Comparison of ENCODE assay signal across 14 cellular contexts in genomic region chr12:105369014-105369413, GRCh38. TPM values are rescaled to one million over a fixed set of nuclear protein-coding genes. Genes with fewer than 3 reads are reported as not detected.
DNase-seq lines count a peak whose midpoint lies in the region; ATAC-seq and TF ChIP-seq lines count a peak whose summit lies in the region.
"Had no signal": no experiment of that assay in that cellular context is flagged by ENCODE, and none has a peak within 500 bp of the region (broad histone marks: within the 10 kb centered on the region; RNA-seq: fewer than 3 reads in every experiment).

No MANE protein-coding gene starts in this region.

- WGBS in transverse colon (ENCODE audit: low coverage in 1 of 2), 2 donors, result 53 to 55% methylated on average over 3 of the region's 3 CpGs

- H3K4me3 Mint-ChIP-seq in GM23338, result no peak overlapping the region

- H3K4me3 ChIP-seq in GM23338 (no peak overlapping the region), astrocyte of the cerebellum (ENCODE audit: low read depth, low read length) (no peak overlapping the region), transverse colon (no peak overlapping the region)
- H3K4me3 ChIP-seq: left lung had no signal

- H3K27me3 Mint-ChIP-seq in GM23338 (ENCODE audit: insufficient read depth, low read depth, poor library complexity), result no peaks in the 10 kb centered on the region

- H3K4me2 ChIP-seq in GM23338, result no peak overlapping the region
- H3K4me2 ChIP-seq: KMS-11 had no signal

- no peaks in the 10 kb centered on the region for H3K27me3 ChIP-seq in GM23338 (ENCODE audit: insufficient read depth)
- H3K27me3 ChIP-seq in transverse colon, result no peaks in the 10 kb centered on the region
- H3K27me3 ChIP-seq: left lung, neutrophil had no signal

- H3F3A ChIP-seq in GM23338 (replicated peaks; ENCODE audit: low read depth), result no peaks in the 10 kb centered on the region

- H3K36me3 ChIP-seq in GM23338 (ENCODE audit: insufficient read depth) (no peaks in the 10 kb centered on the region; the same call in 1 of the 2 replicates), transverse colon (no peaks in the 10 kb centered on the region)
- H3K36me3 ChIP-seq: left lung, neutrophil had no signal

- H3K4me1 ChIP-seq in GM23338 (ENCODE audit: insufficient read depth) (peaks cover 10% of the 10 kb centered on the region; the same call in 1 of the 2 replicates), transverse colon (no peaks in the 10 kb centered on the region)
- H3K4me1 ChIP-seq: left lung had no signal

- H3K9me2 ChIP-seq in GM23338 (ENCODE audit: insufficient read depth), result no peaks in the 10 kb centered on the region

- peaks cover 3% of the 10 kb centered on the region; the same call in 1 of the 3 replicates for H3K36me3 Mint-ChIP-seq in GM23338 (ENCODE audit: low read depth)

- in situ Hi-C loops in astrocyte of the cerebellum (cut with HindIII; ENCODE audit: low sequenced_read_pairs) (no loop called here), transverse colon (cut with MboI; ENCODE audit: low pct_ligation_motif_present in 1 of 4, low pct_unique_long_range_greater_than_20kb in 1 of 4, low sequenced_read_pairs in 3 of 4) (no loop called here), GM13976 (cut with MboI; ENCODE audit: low sequenced_read_pairs, unreplicated experiment) (no loop called here)

- peaks cover 14% of the 10 kb centered on the region for H3K4me1 Mint-ChIP-seq in GM23338

- H4K20me1 ChIP-seq in GM23338 (replicated peaks; ENCODE audit: insufficient read depth), result no peaks in the 10 kb centered on the region

- TF ChIP-seq EP300 in transverse colon (IDR thresholded peaks at IDR 0.05; ENCODE audit: low read depth), result no peak

- H3K9me3 ChIP-seq in transverse colon, result no peaks in the 10 kb centered on the region
- H3K9me3 ChIP-seq: left lung, neutrophil had no signal

- H3K27ac ChIP-seq in GM23338 (ENCODE audit: low read depth), result peak overlapping the region; percentile 10; the same call in 1 of the 2 replicates
- H3K27ac ChIP-seq in transverse colon, result no peak overlapping the region
- H3K27ac ChIP-seq: KMS-11, left lung, neutrophil had no signal

- TF ChIP-seq CTCF in GM23338 (conservative IDR thresholded peaks at IDR 0.05; ENCODE audit: low read depth in 2 of 2) (no peak), astrocyte of the cerebellum (IDR thresholded peaks at IDR 0.05; ENCODE audit: low read depth, low read length, missing control alignments) (peak; percentile 32), transverse colon (IDR thresholded peaks at IDR 0.05) (no peak), GM13976 (IDR thresholded peaks at IDR 0.05; ENCODE audit: borderline replicate concordance, control extremely low read depth, extremely low read depth, insufficient read depth, missing control alignments) (no peak)

- H3K9me3 Mint-ChIP-seq in GM23338, result no peaks in the 10 kb centered on the region

- no peak overlapping the region for H2AFZ ChIP-seq in GM23338

- H3K79me2 ChIP-seq in GM23338 (replicated peaks; ENCODE audit: insufficient read depth), result no peaks in the 10 kb centered on the region

- no peak for TF ChIP-seq POLR2A in transverse colon (IDR thresholded peaks at IDR 0.05)
- no peak for TF ChIP-seq POLR2A in erythroblast (IDR thresholded peaks at IDR 0.05; ENCODE audit: low read length)

- no peak for ATAC-seq in GM23338
- ATAC-seq: HCT116, left lung had no signal

- intact Hi-C loops in transverse colon (cut with DNase I; ENCODE audit: low total_unique reads), result no loop called here

- DNase-seq in AG08396 (ENCODE audit: low spot score), result peak; percentile 42
- no peak for DNase-seq in GM23338 (ENCODE audit: low spot score)
- peak; percentile 28 for DNase-seq in astrocyte of the cerebellum (ENCODE audit: low read depth)
- DNase-seq in iris pigment epithelial cell (ENCODE audit: low read depth), result peak; percentile 86
- DNase-seq in transverse colon, result no peak
- DNase-seq in erythroblast (lab: John Stamatoyannopoulos, UW), result no peak
- DNase-seq in GM13976 (ENCODE audit: low spot score), result no peak
- DNase-seq in NCI-H2196 (lab: John Stamatoyannopoulos, UW; ENCODE audit: unreplicated experiment), result no peak
- DNase-seq: left lung; NCI-H2171 treated with DMSO at 0.1 percent for 48 hours; stimulated activated CD4-positive, alpha-beta T cell treated with anti-CD3 and anti-CD28 coated beads, Interleukin-15, amount 100 ng/mL, for 24 hours had no signal

- H3K27ac Mint-ChIP-seq in GM23338, result 0 out of 2 replicates have a peak overlapping the region, but pooled peaks have one; percentile 42

TF ChIP-seq in GM23338, 12 proteins besides CTCF, POLR2A, EP300 and RAD21 (continues in another document):
- TF ChIP-seq ETS1 (IDR thresholded peaks at IDR 0.05) (no peak), ZNF331 (CRISPR knock-in tag; IDR thresholded peaks at IDR 0.05; ENCODE audit: low read depth) (no peak), POLR2AphosphoS5 (IDR thresholded peaks at IDR 0.05; ENCODE audit: low read depth) (no peak), STAT1 (IDR thresholded peaks at IDR 0.05; ENCODE audit: unreplicated experiment) (no peak), JUNB (IDR thresholded peaks at IDR 0.05; ENCODE audit: unreplicated experiment) (no peak), ZNF114 (CRISPR knock-in tag; IDR thresholded peaks at IDR 0.05) (no peak), ZNF462 (CRISPR knock-in tag; IDR thresholded peaks at IDR 0.05) (no peak), NANOG (IDR thresholded peaks at IDR 0.05; ENCODE audit: borderline replicate concordance) (no peak), CREB1 (CRISPR knock-in tag; IDR thresholded peaks at IDR 0.05; ENCODE audit: low read depth) (no peak), EZH2 (IDR thresholded peaks at IDR 0.05; ENCODE audit: low read depth, unreplicated experiment) (no peak)

RNA-seq across cellular contexts. Expression of gene C12orf75, which starts 38.5 kb away (rescaled TPM):
- total RNA-seq in GM23338 (2014; rRNA removed; shearing (Covaris generic)), result 35.1 and 43.9 TPM in 2 replicates
- 69.8 and 73.5 TPM in 2 replicates for polyA plus RNA-seq in GM23338 (2016; fragmentation: Nextera tagmentation; extraction: Ambion mirVana)
- 100 to 1,000 TPM in 1 of 4 donors, 10 to 100 TPM in 3; 14.1 to 120 (median 70.6) TPM for total RNA-seq in transverse colon

Comparison
In these comparisons a context has a peak if more than half of its experiments do, and no peak if none do; other contexts are left out.
1. DNase-seq: peak in AG08396 (single experiment), astrocyte of the cerebellum (single experiment) and iris pigment epithelial cell (single experiment); none in GM23338 (single experiment), transverse colon (single experiment), erythroblast (0 of 2), GM13976 (single experiment) and NCI-H2196 (single experiment).